8 cellular contexts compared by ENCODE assay signal in genomic region chr1:21270086-21270689, GRCh38. TPM values are rescaled to one million over a fixed set of nuclear protein-coding genes. Genes with fewer than 3 reads are reported as not detected.
A peak's percentile ranks its signal among the peaks of the same experiment; 100 is the strongest.
DNase-seq lines count a peak whose midpoint lies in the region; ATAC-seq and TF ChIP-seq lines count a peak whose summit lies in the region.

No MANE protein-coding gene starts in this region.

- no peak overlapping the region for H3K4me3 ChIP-seq in WERI-Rb-1 (ENCODE audit: low read depth, low read length)

- intact Hi-C loops in MCF 10A (cut with micrococcal nuclease) = loop anchor here (1.0 kb wide), 1 partner anchor 15 kb away; no protein-coding TSS in a partner anchor

- no peaks in the 10 kb centered on the region for H3K9me3 Mint-ChIP-seq in MCF 10A (ENCODE audit: unreplicated experiment)

- H3K27ac ChIP-seq in WERI-Rb-1 = no peak overlapping the region

- H3K4me1 Mint-ChIP-seq in MCF 10A (ENCODE audit: insufficient read depth, unreplicated experiment) = no peaks in the 10 kb centered on the region

- CTCF ChIA-PET in MCF 10A (lab: Yijun Ruan, JAX) = interaction anchor here (0.5 to 2.6 kb wide), 22 partner anchors 8 to 513 kb away, joined by 3 to 16 read pairs (median 4); partner anchors contain the start of gene USP48

- DNase-seq in ELR (ENCODE audit: low read depth) (peak; percentile 72), KBM-7 (peak; percentile 84), WERI-Rb-1 (peak; percentile 88), MCF 10A (ENCODE audit: unreplicated experiment) (peak; percentile 71), left lobe of liver (ENCODE audit: low spot score) (no peak)
- DNase-seq in stimulated activated CD8-positive, alpha-beta memory T cell treated with anti-CD3 and anti-CD28 coated beads, Interleukin-12 subunit alpha, Interleukin-12 subunit beta, amount 100 ng/mL, for 4 hours (ENCODE audit: low read depth) = peak; percentile 56

- peaks cover 7% of the 10 kb centered on the region for H3K36me3 Mint-ChIP-seq in MCF 10A (ENCODE audit: insufficient read depth, unreplicated experiment)

- peaks cover 46% of the 10 kb centered on the region for H3K36me3 ChIP-seq in WERI-Rb-1

- H3K27ac Mint-ChIP-seq in MCF 10A (ENCODE audit: low read depth, unreplicated experiment) = no peak overlapping the region

- peak; percentile 49 for ATAC-seq in left lobe of liver
- no peak for ATAC-seq in GM21529 (IDR thresholded peaks at IDR 0.05; ENCODE audit: unreplicated experiment)
- no peak for ATAC-seq in HG02678 (IDR thresholded peaks at IDR 0.05; ENCODE audit: unreplicated experiment)

- POLR2A ChIA-PET in MCF 10A (lab: Yijun Ruan, JAX) = interaction anchor here (0.6 to 1.6 kb wide), 4 partner anchors 18 to 80 kb away, joined by 3 to 5 read pairs (median 3); no protein-coding TSS in a partner anchor

- TF ChIP-seq CTCF in WERI-Rb-1 (IDR thresholded peaks at IDR 0.05; ENCODE audit: low read depth, low read length) (peak; percentile 99), MCF 10A (IDR thresholded peaks at IDR 0.05; ENCODE audit: unreplicated experiment) (peak; percentile 80)

- H3K4me3 Mint-ChIP-seq in MCF 10A (ENCODE audit: unreplicated experiment) = no peak overlapping the region

- in situ Hi-C loops in KBM-7 (cut with MboI; ENCODE audit: low pct_unique_long_range_greater_than_20kb, low sequenced_read_pairs) = no loop called here

- no peaks in the 10 kb centered on the region for H3K27me3 Mint-ChIP-seq in MCF 10A (ENCODE audit: insufficient read depth, unreplicated experiment)

- H3K9me3 ChIP-seq in WERI-Rb-1 (ENCODE audit: severe bottlenecking) = no peaks in the 10 kb centered on the region

- no peaks in the 10 kb centered on the region for H3K27me3 ChIP-seq in WERI-Rb-1 (ENCODE audit: insufficient read depth, low read depth, severe bottlenecking)

- BruUV-seq in MCF 10A (replicated peaks; lab: Mats Ljungman, UMichigan) = no TSS peak

RNA-seq across cellular contexts. Expression of gene ECE1, which starts 20.1 kb away (rescaled TPM):
- 40.0 and 46.8 TPM in 2 replicates for total RNA-seq in MCF 10A (2022)
- 58.0 TPM for total RNA-seq in left lobe of liver
